ENCODE assay signal across 24 cellular contexts in genomic region chr6:105917038-105917695, GRCh38.
DNase-seq lines count a peak whose midpoint lies in the region; ATAC-seq and TF ChIP-seq lines count a peak whose summit lies in the region.
"Had no signal": no experiment of that assay in that cellular context is flagged by ENCODE, and none has a peak within 500 bp of the region (broad histone marks: within the 10 kb centered on the region; RNA-seq: fewer than 3 reads in every experiment).

No MANE protein-coding gene starts in this region.

- H3K4me1 ChIP-seq in heart right ventricle, result peaks cover 0 to 16% (median 3%) of the 10 kb centered on the region in 9 donors
- H3K4me1 ChIP-seq in right cardiac atrium (ENCODE audit: control insufficient read depth, insufficient read depth, low read length), result no peaks in the 10 kb centered on the region
- H3K4me1 ChIP-seq in left ventricle myocardium inferior, result peaks cover 7% of the 10 kb centered on the region
- H3K4me1 ChIP-seq: A549, SJCRH30 had no signal

- H3K9me3 Mint-ChIP-seq in naive thymus-derived CD8-positive, alpha-beta T cell, result no peaks in the 10 kb centered on the region

- no peak for TF ChIP-seq CTCF in heart right ventricle (IDR thresholded peaks at IDR 0.05)
- no peak for TF ChIP-seq CTCF in left ventricle myocardium inferior (IDR thresholded peaks at IDR 0.05; ENCODE audit: borderline replicate concordance)
- TF ChIP-seq CTCF in omental fat pad (IDR thresholded peaks at IDR 0.05), result no peak

- no peaks in the 10 kb centered on the region for H3K36me3 ChIP-seq in heart right ventricle
- H3K36me3 ChIP-seq in left ventricle myocardium inferior, result no peaks in the 10 kb centered on the region
- H3K36me3 ChIP-seq: SJCRH30 had no signal

- peaks cover 0 to 4% (median 0%) of the 10 kb centered on the region in 3 donors for H3K36me3 Mint-ChIP-seq in naive thymus-derived CD8-positive, alpha-beta T cell
- H3K36me3 Mint-ChIP-seq: CD14-positive monocyte, IgD-negative memory B cell had no signal

- no peaks in the 10 kb centered on the region for H3K4me1 Mint-ChIP-seq in naive thymus-derived CD8-positive, alpha-beta T cell
- H3K4me1 Mint-ChIP-seq: B cell had no signal

- no peak for DNase-seq in heart right ventricle
- no peak for DNase-seq in right cardiac atrium
- no peak for DNase-seq in left ventricle myocardium inferior
- no peak for DNase-seq in sciatic nerve (ENCODE audit: low spot score)
- no peak for DNase-seq in omental fat pad (ENCODE audit: low spot score)
- DNase-seq in naive thymus-derived CD8-positive, alpha-beta T cell, result no peak
- DNase-seq in COR-L47 (lab: John Stamatoyannopoulos, UW), result no peak
- DNase-seq: EL; GOT3; HCEC 1CT; NCI-H1105 treated with DMSO at 0.1 percent for 48 hours; NCI-H2081; NCI-H2171; NCI-H345; NCI-H524; NCI-H774; NK-92 treated with Interleukin-12 subunit alpha and Interleukin-12 subunit beta, amount 100 ng/mL, for 24 hours; SJCRH30 had no signal

- H3K27ac ChIP-seq in heart right ventricle, result peak overlapping the region in 4 of 10 donors; percentile 24 to 55 (median 32)
- no peak overlapping the region for H3K27ac ChIP-seq in right cardiac atrium (ENCODE audit: low read length)
- peak overlapping the region; percentile 70 for H3K27ac ChIP-seq in left ventricle myocardium inferior (replicated peaks)
- H3K27ac ChIP-seq: A549, SJCRH30 had no signal

- H3K27me3 Mint-ChIP-seq in naive thymus-derived CD8-positive, alpha-beta T cell, result peaks cover 4 to 11% (median 8%) of the 10 kb centered on the region in 5 donors

- H3K9me3 ChIP-seq in heart right ventricle (peaks cover 0 to 3% (median 0%) of the 10 kb centered on the region in 11 donors), right cardiac atrium (ENCODE audit: control insufficient read depth, low read length) (no peaks in the 10 kb centered on the region), left ventricle myocardium inferior (replicated peaks) (no peaks in the 10 kb centered on the region)
- H3K9me3 ChIP-seq: A549, SJCRH30 had no signal

- H3K4me3 ChIP-seq in heart right ventricle (peak overlapping the region in 2 of 10 donors; percentile 17 to 20), right cardiac atrium (ENCODE audit: low read length) (no peak overlapping the region), left ventricle myocardium inferior (peak overlapping the region; percentile 18)
- H3K4me3 ChIP-seq: A549, SJCRH30 had no signal

- POLR2A ChIA-PET in naive thymus-derived CD8-positive, alpha-beta T cell (lab: Charles Lee), result no interaction called here

- H3K4me3 Mint-ChIP-seq in naive thymus-derived CD8-positive, alpha-beta T cell, result no peak overlapping the region
- H3K4me3 Mint-ChIP-seq: B cell, CD14-positive monocyte, IgD-negative memory B cell had no signal

- no peak overlapping the region for H3K27ac Mint-ChIP-seq in naive thymus-derived CD8-positive, alpha-beta T cell
- H3K27ac Mint-ChIP-seq: B cell, CD14-positive monocyte, IgD-negative memory B cell had no signal

- WGBS in heart right ventricle, 2 donors, result 49 to 65% methylated on average over 2 of the region's 2 CpGs
- 60% methylated on average over 2 of the region's 2 CpGs for WGBS in right cardiac atrium

- intact Hi-C loops in heart right ventricle (cut with DNase I) (loop anchor here in 1 of 10 donors (10.0 kb wide), 1 partner anchor 122 kb away; no protein-coding TSS in a partner anchor), right cardiac atrium (cut with DNase I) (no loop called here), left ventricle myocardium inferior (cut with micrococcal nuclease) (no loop called here), sciatic nerve (cut with DNase I) (no loop called here)

- peak in 5 of 8 donors; percentile 28 to 89 (median 54) for ATAC-seq in heart right ventricle
- no peak for ATAC-seq in right cardiac atrium
- peak; percentile 89 for ATAC-seq in sciatic nerve
- ATAC-seq in omental fat pad (ENCODE audit: low FRiP score), result no peak
- ATAC-seq in naive thymus-derived CD8-positive, alpha-beta T cell, result no peak
- no peak for ATAC-seq in GM21526 (IDR thresholded peaks at IDR 0.05; ENCODE audit: low FRiP score, unreplicated experiment)
- ATAC-seq: A549, Panc1 had no signal

- H3K27me3 ChIP-seq in heart right ventricle (no peaks in the 10 kb centered on the region), right cardiac atrium (ENCODE audit: control insufficient read depth, insufficient read depth) (no peaks in the 10 kb centered on the region), left ventricle myocardium inferior (ENCODE audit: low read depth) (peaks cover 5% of the 10 kb centered on the region)
- H3K27me3 ChIP-seq: SJCRH30 had no signal

Comparison
In these comparisons a context has a peak if more than half of its experiments do, and no peak if none do; other contexts are left out.
1. ATAC-seq: peak in heart right ventricle (5 of 8) and sciatic nerve (single experiment); none in right cardiac atrium (0 of 2), omental fat pad (single experiment), naive thymus-derived CD8-positive, alpha-beta T cell (0 of 2) and GM21526 (single experiment).